In genomic region chr2:186751790-186752189, GRCh38 we compare ENCODE assay signal across 15 cellular contexts.
DNase-seq lines count a peak whose midpoint lies in the region; ATAC-seq lines count a peak whose summit lies in the region.
"Had no signal": no experiment of that assay in that cellular context is flagged by ENCODE, and none has a peak within 500 bp of the region (broad histone marks: within the 10 kb centered on the region; RNA-seq: fewer than 3 reads in every experiment).

No MANE protein-coding gene starts in this region.

- ATAC-seq in stimulated activated naive CD8-positive, alpha-beta T cell treated with anti-CD3 and anti-CD28 coated beads, Interleukin-15, amount 100 ng/mL, for 72 hours: peak; percentile 54
- no peak for ATAC-seq in stimulated activated naive CD8-positive, alpha-beta T cell treated with anti-CD3 and anti-CD28 coated beads, Interleukin-15, Interleukin-2, amounts not matched to agents 100 U/mL and 50 U/mL, for 24 hours
- peak; percentile 95 for ATAC-seq in HG02610 (IDR thresholded peaks at IDR 0.05; ENCODE audit: unreplicated experiment)
- ATAC-seq in HG03442 (IDR thresholded peaks at IDR 0.05; ENCODE audit: unreplicated experiment): peak; percentile 95
- ATAC-seq in HG03139 (IDR thresholded peaks at IDR 0.05; ENCODE audit: unreplicated experiment): no peak
- ATAC-seq: left colon, T-cell had no signal

- H3K27me3 Mint-ChIP-seq in stimulated activated naive CD8-positive, alpha-beta T cell treated with anti-CD3 and anti-CD28 coated beads, Interleukin-15, amount 100 ng/mL, for 72 hours: no peaks in the 10 kb centered on the region
- H3K27me3 Mint-ChIP-seq: T-cell had no signal

- H3K4me1 Mint-ChIP-seq in stimulated activated naive CD8-positive, alpha-beta T cell treated with anti-CD3 and anti-CD28 coated beads, Interleukin-15, amount 100 ng/mL, for 72 hours: peaks cover 6% of the 10 kb centered on the region
- H3K4me1 Mint-ChIP-seq: T-cell had no signal

- H3K27ac Mint-ChIP-seq in stimulated activated naive CD8-positive, alpha-beta T cell treated with anti-CD3 and anti-CD28 coated beads, Interleukin-15, amount 100 ng/mL, for 72 hours: no peak overlapping the region
- H3K27ac Mint-ChIP-seq: T-cell had no signal

- no peak for DNase-seq in stimulated activated naive CD8-positive, alpha-beta T cell treated with anti-CD3 and anti-CD28 coated beads, Interleukin-15, amount 100 ng/mL, for 72 hours
- DNase-seq in stimulated activated naive CD8-positive, alpha-beta T cell treated with anti-CD3 and anti-CD28 coated beads, Interleukin-15, Interleukin-2, amounts not matched to agents 100 U/mL and 50 U/mL, for 24 hours: no peak
- no peak for DNase-seq in caudate nucleus (lab: John Stamatoyannopoulos, UW)
- no peak for DNase-seq in NCI-H524 (lab: John Stamatoyannopoulos, UW)
- DNase-seq in NCI-H146 treated with DMSO at 0.1 percent for 48 hours (lab: John Stamatoyannopoulos, UW; ENCODE audit: unreplicated experiment): no peak
- DNase-seq: activated naive CD4-positive, alpha-beta T cell treated with anti-CD3 and anti-CD28 coated beads, Interleukin-2, amount 50 U/mL, for 16 hours; colonic mucosa; left colon; NCI-H1105; stimulated activated CD4-positive, alpha-beta T cell treated with anti-CD3 and anti-CD28 coated beads, Interleukin-12 subunit alpha, Interleukin-12 subunit beta, amount 100 ng/mL, for 4 hours; T-cell had no signal

- no peak overlapping the region for H3K27ac ChIP-seq in caudate nucleus (ENCODE audit: low read depth, low read length)
- H3K27ac ChIP-seq: colonic mucosa had no signal

- H3K4me3 Mint-ChIP-seq in stimulated activated naive CD8-positive, alpha-beta T cell treated with anti-CD3 and anti-CD28 coated beads, Interleukin-15, amount 100 ng/mL, for 72 hours: no peak overlapping the region
- H3K4me3 Mint-ChIP-seq: neural crest cell, T-cell had no signal

- no peaks in the 10 kb centered on the region for H3K9me3 Mint-ChIP-seq in stimulated activated naive CD8-positive, alpha-beta T cell treated with anti-CD3 and anti-CD28 coated beads, Interleukin-15, amount 100 ng/mL, for 72 hours
- H3K9me3 Mint-ChIP-seq: neural crest cell, T-cell had no signal

Comparison
In these comparisons a context has a peak if more than half of its experiments do, and no peak if none do; other contexts are left out.
1. ATAC-seq: peak in stimulated activated naive CD8-positive, alpha-beta T cell treated with anti-CD3 and anti-CD28 coated beads, Interleukin-15, amount 100 ng/mL, for 72 hours (single experiment), HG02610 (single experiment) and HG03442 (single experiment); none in stimulated activated naive CD8-positive, alpha-beta T cell treated with anti-CD3 and anti-CD28 coated beads, Interleukin-15, Interleukin-2, amounts not matched to agents 100 U/mL and 50 U/mL, for 24 hours (single experiment) and HG03139 (single experiment).